Comparison of ENCODE assay signal across 19 cellular contexts in the genomic region with DNA sequence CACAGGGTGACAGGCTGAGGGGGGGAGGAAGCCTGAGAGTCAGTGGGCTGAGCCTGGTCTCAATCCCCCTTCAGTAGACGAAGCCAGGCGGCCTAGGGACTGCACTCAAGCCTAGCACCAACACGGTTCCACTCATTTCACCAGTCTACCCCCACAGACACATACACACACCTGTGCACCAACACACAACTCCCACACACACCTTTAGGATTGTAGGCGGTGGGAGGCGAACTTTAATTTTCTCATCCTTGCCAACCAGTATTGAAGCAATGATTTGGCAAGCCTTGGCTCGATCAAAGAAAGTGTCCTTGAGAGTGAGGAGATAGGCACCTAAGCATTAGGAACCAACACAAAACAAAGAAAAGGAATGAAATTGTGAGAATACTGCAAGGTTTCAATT.
"Had no signal": no experiment of that assay in that cellular context is flagged by ENCODE, and none has a peak within 500 bp of the region (broad histone marks: within the 10 kb centered on the region; RNA-seq: fewer than 3 reads in every experiment).

No MANE protein-coding gene starts in this region.

- H3K4me3 ChIP-seq: heart right ventricle, psoas muscle, spleen had no signal

- H3K27me3 ChIP-seq: heart right ventricle, spleen had no signal

- H3K4me1 ChIP-seq: heart right ventricle, parathyroid adenoma had no signal

- H3K9ac ChIP-seq: parathyroid adenoma had no signal

- H3K27ac ChIP-seq: heart right ventricle, parathyroid adenoma, psoas muscle, spleen had no signal

- ATAC-seq: effector memory CD8-positive, alpha-beta T cell; heart right ventricle; left lobe of liver; naive thymus-derived CD4-positive, alpha-beta T cell; psoas muscle; sciatic nerve; stimulated activated naive B cell treated with anti-CD40 and anti-IgM and Interleukin-4, amounts not matched to agents 10 μg/mL and 1 μg/mL and 100 μg/mL, for 72 hours had no signal

- H3K9me3 ChIP-seq: heart right ventricle, psoas muscle, spleen had no signal

- DNase-seq: effector memory CD8-positive, alpha-beta T cell; erythroblast; foreskin melanocyte; heart right ventricle; hypothalamus; mammary epithelial cell; naive thymus-derived CD4-positive, alpha-beta T cell; nephron progenitor cell; psoas muscle; retina; spleen; stimulated activated CD4-positive, alpha-beta T cell treated with anti-CD3 and anti-CD28 coated beads, Interleukin-15, amount 100 ng/mL, for 24 hours; stimulated activated CD4-positive, alpha-beta T cell treated with anti-CD3 and anti-CD28 coated beads, Interleukin-1b, Interleukin-23, amount 100 ng/mL, for 48 hours; stimulated activated CD4-positive, alpha-beta T cell treated with anti-CD3 and anti-CD28 coated beads, Interleukin-4, amount 100 ng/mL, for 24 hours; stimulated activated naive B cell treated with anti-CD40 and anti-IgM and Interleukin-4, amounts not matched to agents 10 μg/mL and 1 μg/mL and 100 μg/mL, for 72 hours; trophoblast cell had no signal
